In genomic region chr3:50604628-50605588, GRCh38 we compare ENCODE assay signal across 1 cellular context.
TF ChIP-seq lines count a peak whose summit lies in the region.

No MANE protein-coding gene starts in this region.

TF ChIP-seq in K562, 482 proteins besides CTCF, POLR2A, EP300 and RAD21 (continues in another document):
- TF ChIP-seq, protein P1, sequence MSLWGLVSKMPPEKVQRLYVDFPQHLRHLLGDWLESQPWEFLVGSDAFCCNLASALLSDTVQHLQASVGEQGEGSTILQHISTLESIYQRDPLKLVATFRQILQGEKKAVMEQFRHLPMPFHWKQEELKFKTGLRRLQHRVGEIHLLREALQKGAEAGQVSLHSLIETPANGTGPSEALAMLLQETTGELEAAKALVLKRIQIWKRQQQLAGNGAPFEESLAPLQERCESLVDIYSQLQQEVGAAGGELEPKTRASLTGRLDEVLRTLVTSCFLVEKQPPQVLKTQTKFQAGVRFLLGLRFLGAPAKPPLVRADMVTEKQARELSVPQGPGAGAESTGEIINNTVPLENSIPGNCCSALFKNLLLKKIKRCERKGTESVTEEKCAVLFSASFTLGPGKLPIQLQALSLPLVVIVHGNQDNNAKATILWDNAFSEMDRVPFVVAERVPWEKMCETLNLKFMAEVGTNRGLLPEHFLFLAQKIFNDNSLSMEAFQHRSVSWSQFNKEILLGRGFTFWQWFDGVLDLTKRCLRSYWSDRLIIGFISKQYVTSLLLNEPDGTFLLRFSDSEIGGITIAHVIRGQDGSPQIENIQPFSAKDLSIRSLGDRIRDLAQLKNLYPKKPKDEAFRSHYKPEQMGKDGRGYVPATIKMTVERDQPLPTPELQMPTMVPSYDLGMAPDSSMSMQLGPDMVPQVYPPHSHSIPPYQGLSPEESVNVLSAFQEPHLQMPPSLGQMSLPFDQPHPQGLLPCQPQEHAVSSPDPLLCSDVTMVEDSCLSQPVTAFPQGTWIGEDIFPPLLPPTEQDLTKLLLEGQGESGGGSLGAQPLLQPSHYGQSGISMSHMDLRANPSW (CRISPR knock-in tag; IDR thresholded peaks at IDR 0.05), result no peak
- TF ChIP-seq CBX8 (IDR thresholded peaks at IDR 0.05; ENCODE audit: borderline replicate concordance, extremely low read depth, low read depth, low read length, poor library complexity, severe bottlenecking) (no peak), GTF2B (IDR thresholded peaks at IDR 0.05; ENCODE audit: extremely low read depth, insufficient read length) (no peak), SRF (CRISPR knock-in tag; IDR thresholded peaks at IDR 0.05) (peak in 1 of 2 experiments; percentile 47; a peak in 1 of 4 replicates), CBFA2T2 (conservative IDR thresholded peaks at IDR 0.05) (no peak), MAFK (IDR thresholded peaks at IDR 0.05; ENCODE audit: low read length) (no peak), NCOR1 (IDR thresholded peaks at IDR 0.05) (no peak), NUFIP1 (IDR thresholded peaks at IDR 0.05; ENCODE audit: partially characterized antibody) (no peak), SMARCA4 (IDR thresholded peaks at IDR 0.05) (no peak), LEF1 (IDR thresholded peaks at IDR 0.05) (no peak), SLC30A9 (CRISPR knock-in tag; IDR thresholded peaks at IDR 0.05) (no peak), CCNT2 (IDR thresholded peaks at IDR 0.05; ENCODE audit: borderline replicate concordance, extremely low read depth, insufficient read length, low read depth, low read length) (peak; percentile 42), NCOA1 (IDR thresholded peaks at IDR 0.05; ENCODE audit: low read depth) (no peak), NELFE (IDR thresholded peaks at IDR 0.05; ENCODE audit: insufficient read depth, insufficient read length) (no peak), KLF13 (tag; IDR thresholded peaks at IDR 0.05; ENCODE audit: borderline replicate concordance, low read depth) (no peak), ERF (CRISPR knock-in tag; IDR thresholded peaks at IDR 0.05) (peak; percentile 69; the same call in 1 of the 2 replicates), ELF1 (tag; IDR thresholded peaks at IDR 0.05) (no peak), SAFB2 (IDR thresholded peaks at IDR 0.05; ENCODE audit: borderline replicate concordance, low read depth, low read length, severe bottlenecking) (no peak), TOE1 (IDR thresholded peaks at IDR 0.05; ENCODE audit: borderline replicate concordance) (no peak), TOE1 (CRISPR knock-in tag; IDR thresholded peaks at IDR 0.05; ENCODE audit: borderline replicate concordance, low read depth) (no peak), MAFF (IDR thresholded peaks at IDR 0.05; ENCODE audit: low read length) (no peak), PTRF (tag; IDR thresholded peaks at IDR 0.05) (0 out of 2 replicates have a peak, but pooled peaks have one; percentile 64), ATF1 (CRISPR knock-in tag; IDR thresholded peaks at IDR 0.05) (no peak), ATF1 (tag; IDR thresholded peaks at IDR 0.05) (0 out of 2 replicates have a peak, but pooled peaks have one; percentile 10), HIVEP1 (CRISPR knock-in tag; IDR thresholded peaks at IDR 0.05) (no peak), ELF2 (CRISPR knock-in tag; IDR thresholded peaks at IDR 0.05) (no peak), DACH1 (IDR thresholded peaks at IDR 0.05; ENCODE audit: partially characterized antibody) (no peak), CHAMP1 (IDR thresholded peaks at IDR 0.05) (no peak), ZNF12 (CRISPR knock-in tag; IDR thresholded peaks at IDR 0.05) (no peak), PKNOX1 (IDR thresholded peaks at IDR 0.05) (no peak), ARID2 (IDR thresholded peaks at IDR 0.05) (0 out of 2 replicates have a peak, but pooled peaks have one; percentile 19), MYNN (IDR thresholded peaks at IDR 0.05) (peak; percentile 30; the same call in 1 of the 2 replicates), MYNN (CRISPR knock-in tag; IDR thresholded peaks at IDR 0.05) (no peak)
- TF ChIP-seq, protein P2, sequence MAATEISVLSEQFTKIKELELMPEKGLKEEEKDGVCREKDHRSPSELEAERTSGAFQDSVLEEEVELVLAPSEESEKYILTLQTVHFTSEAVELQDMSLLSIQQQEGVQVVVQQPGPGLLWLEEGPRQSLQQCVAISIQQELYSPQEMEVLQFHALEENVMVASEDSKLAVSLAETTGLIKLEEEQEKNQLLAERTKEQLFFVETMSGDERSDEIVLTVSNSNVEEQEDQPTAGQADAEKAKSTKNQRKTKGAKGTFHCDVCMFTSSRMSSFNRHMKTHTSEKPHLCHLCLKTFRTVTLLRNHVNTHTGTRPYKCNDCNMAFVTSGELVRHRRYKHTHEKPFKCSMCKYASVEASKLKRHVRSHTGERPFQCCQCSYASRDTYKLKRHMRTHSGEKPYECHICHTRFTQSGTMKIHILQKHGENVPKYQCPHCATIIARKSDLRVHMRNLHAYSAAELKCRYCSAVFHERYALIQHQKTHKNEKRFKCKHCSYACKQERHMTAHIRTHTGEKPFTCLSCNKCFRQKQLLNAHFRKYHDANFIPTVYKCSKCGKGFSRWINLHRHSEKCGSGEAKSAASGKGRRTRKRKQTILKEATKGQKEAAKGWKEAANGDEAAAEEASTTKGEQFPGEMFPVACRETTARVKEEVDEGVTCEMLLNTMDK (IDR thresholded peaks at IDR 0.05; ENCODE audit: borderline replicate concordance, insufficient read depth, low read depth, low read length, poor library complexity, severe bottlenecking), result no peak
- TF ChIP-seq, protein P3, sequence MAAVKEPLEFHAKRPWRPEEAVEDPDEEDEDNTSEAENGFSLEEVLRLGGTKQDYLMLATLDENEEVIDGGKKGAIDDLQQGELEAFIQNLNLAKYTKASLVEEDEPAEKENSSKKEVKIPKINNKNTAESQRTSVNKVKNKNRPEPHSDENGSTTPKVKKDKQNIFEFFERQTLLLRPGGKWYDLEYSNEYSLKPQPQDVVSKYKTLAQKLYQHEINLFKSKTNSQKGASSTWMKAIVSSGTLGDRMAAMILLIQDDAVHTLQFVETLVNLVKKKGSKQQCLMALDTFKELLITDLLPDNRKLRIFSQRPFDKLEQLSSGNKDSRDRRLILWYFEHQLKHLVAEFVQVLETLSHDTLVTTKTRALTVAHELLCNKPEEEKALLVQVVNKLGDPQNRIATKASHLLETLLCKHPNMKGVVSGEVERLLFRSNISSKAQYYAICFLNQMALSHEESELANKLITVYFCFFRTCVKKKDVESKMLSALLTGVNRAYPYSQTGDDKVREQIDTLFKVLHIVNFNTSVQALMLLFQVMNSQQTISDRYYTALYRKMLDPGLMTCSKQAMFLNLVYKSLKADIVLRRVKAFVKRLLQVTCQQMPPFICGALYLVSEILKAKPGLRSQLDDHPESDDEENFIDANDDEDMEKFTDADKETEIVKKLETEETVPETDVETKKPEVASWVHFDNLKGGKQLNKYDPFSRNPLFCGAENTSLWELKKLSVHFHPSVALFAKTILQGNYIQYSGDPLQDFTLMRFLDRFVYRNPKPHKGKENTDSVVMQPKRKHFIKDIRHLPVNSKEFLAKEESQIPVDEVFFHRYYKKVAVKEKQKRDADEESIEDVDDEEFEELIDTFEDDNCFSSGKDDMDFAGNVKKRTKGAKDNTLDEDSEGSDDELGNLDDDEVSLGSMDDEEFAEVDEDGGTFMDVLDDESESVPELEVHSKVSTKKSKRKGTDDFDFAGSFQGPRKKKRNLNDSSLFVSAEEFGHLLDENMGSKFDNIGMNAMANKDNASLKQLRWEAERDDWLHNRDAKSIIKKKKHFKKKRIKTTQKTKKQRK (IDR thresholded peaks at IDR 0.05; ENCODE audit: borderline replicate concordance, low read depth, low read length), result no peak
- TF ChIP-seq, protein P4, sequence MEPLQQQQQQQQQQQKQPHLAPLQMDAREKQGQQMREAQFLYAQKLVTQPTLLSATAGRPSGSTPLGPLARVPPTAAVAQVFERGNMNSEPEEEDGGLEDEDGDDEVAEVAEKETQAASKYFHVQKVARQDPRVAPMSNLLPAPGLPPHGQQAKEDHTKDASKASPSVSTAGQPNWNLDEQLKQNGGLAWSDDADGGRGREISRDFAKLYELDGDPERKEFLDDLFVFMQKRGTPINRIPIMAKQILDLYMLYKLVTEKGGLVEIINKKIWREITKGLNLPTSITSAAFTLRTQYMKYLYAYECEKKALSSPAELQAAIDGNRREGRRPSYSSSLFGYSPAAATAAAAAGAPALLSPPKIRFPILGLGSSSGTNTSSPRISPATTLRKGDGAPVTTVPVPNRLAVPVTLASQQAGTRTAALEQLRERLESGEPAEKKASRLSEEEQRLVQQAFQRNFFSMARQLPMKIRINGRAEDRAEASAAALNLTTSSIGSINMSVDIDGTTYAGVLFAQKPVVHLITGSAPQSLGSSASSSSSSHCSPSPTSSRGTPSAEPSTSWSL (CRISPR knock-in tag; IDR thresholded peaks at IDR 0.05; ENCODE audit: borderline replicate concordance), result no peak
- TF ChIP-seq, protein P5, sequence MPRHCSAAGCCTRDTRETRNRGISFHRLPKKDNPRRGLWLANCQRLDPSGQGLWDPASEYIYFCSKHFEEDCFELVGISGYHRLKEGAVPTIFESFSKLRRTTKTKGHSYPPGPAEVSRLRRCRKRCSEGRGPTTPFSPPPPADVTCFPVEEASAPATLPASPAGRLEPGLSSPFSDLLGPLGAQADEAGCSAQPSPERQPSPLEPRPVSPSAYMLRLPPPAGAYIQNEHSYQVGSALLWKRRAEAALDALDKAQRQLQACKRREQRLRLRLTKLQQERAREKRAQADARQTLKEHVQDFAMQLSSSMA (CRISPR knock-in tag; IDR thresholded peaks at IDR 0.05), result no peak
- TF ChIP-seq, protein P6, sequence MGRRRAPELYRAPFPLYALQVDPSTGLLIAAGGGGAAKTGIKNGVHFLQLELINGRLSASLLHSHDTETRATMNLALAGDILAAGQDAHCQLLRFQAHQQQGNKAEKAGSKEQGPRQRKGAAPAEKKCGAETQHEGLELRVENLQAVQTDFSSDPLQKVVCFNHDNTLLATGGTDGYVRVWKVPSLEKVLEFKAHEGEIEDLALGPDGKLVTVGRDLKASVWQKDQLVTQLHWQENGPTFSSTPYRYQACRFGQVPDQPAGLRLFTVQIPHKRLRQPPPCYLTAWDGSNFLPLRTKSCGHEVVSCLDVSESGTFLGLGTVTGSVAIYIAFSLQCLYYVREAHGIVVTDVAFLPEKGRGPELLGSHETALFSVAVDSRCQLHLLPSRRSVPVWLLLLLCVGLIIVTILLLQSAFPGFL (CRISPR knock-in tag; IDR thresholded peaks at IDR 0.05), result no peak
- TF ChIP-seq, protein P7, sequence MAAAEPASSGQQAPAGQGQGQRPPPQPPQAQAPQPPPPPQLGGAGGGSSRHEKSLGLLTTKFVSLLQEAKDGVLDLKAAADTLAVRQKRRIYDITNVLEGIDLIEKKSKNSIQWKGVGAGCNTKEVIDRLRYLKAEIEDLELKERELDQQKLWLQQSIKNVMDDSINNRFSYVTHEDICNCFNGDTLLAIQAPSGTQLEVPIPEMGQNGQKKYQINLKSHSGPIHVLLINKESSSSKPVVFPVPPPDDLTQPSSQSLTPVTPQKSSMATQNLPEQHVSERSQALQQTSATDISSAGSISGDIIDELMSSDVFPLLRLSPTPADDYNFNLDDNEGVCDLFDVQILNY (CRISPR knock-in tag; IDR thresholded peaks at IDR 0.05), result no peak
- TF ChIP-seq, protein P8, sequence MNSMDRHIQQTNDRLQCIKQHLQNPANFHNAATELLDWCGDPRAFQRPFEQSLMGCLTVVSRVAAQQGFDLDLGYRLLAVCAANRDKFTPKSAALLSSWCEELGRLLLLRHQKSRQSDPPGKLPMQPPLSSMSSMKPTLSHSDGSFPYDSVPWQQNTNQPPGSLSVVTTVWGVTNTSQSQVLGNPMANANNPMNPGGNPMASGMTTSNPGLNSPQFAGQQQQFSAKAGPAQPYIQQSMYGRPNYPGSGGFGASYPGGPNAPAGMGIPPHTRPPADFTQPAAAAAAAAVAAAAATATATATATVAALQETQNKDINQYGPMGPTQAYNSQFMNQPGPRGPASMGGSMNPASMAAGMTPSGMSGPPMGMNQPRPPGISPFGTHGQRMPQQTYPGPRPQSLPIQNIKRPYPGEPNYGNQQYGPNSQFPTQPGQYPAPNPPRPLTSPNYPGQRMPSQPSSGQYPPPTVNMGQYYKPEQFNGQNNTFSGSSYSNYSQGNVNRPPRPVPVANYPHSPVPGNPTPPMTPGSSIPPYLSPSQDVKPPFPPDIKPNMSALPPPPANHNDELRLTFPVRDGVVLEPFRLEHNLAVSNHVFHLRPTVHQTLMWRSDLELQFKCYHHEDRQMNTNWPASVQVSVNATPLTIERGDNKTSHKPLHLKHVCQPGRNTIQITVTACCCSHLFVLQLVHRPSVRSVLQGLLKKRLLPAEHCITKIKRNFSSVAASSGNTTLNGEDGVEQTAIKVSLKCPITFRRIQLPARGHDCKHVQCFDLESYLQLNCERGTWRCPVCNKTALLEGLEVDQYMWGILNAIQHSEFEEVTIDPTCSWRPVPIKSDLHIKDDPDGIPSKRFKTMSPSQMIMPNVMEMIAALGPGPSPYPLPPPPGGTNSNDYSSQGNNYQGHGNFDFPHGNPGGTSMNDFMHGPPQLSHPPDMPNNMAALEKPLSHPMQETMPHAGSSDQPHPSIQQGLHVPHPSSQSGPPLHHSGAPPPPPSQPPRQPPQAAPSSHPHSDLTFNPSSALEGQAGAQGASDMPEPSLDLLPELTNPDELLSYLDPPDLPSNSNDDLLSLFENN (IDR thresholded peaks at IDR 0.05; ENCODE audit: low read depth in 2 of 2, low read length in 2 of 2), result no peak
